In the genomic region with DNA sequence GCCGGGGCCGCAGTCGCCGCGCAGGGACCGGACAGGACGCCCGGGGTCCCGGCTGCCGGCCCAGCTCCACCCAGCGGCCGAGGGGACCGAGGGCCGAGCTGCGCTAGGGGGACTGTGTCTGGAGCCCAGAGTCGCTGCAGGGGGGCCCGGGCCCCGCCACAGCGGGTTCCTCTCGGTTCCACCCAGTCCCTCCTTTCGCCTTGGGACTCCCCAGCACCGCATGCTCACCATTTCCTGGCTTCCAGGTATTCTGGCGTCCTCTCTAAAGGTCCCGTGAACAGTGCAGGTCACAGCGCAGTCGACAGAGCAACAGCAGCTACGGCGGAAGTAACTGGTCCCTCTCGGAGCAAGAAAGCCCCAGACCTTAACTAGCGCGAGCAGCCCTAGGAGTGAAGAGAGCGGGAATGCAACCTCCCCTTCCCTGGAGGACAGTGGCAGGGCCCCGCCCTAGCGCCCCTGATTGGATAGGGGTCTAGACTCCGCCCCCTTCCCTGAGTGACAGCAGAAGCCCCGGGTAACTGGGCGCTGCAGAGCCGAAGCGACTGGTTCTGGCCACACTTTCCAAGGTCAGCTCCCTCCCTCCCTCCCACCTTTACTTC, we compare ENCODE assay signal across 8 cellular contexts. TPM values are rescaled to one million over a fixed set of nuclear protein-coding genes. Genes with fewer than 3 reads are reported as not detected.
A peak's percentile ranks its signal among the peaks of the same experiment; 100 is the strongest.
DNase-seq lines count a peak whose midpoint lies in the region; ATAC-seq and TF ChIP-seq lines count a peak whose summit lies in the region.

TSS of gene ZNF878 (minus strand) at position 391 of the 599 bp plus-strand sequence. CDS start at position 231, 160 bp downstream.

- ATAC-seq in GM21515 (IDR thresholded peaks at IDR 0.05; ENCODE audit: unreplicated experiment) = peak; percentile 90
- peak; percentile 100 for ATAC-seq in left cardiac atrium

- H3K4me1 ChIP-seq in adrenal gland (replicated peaks in 1 of 2) = peaks cover 0 to 13% of the 10 kb centered on the region in 2 donors
- peaks cover 3% of the 10 kb centered on the region for H3K4me1 ChIP-seq in ovary (ENCODE audit: insufficient read depth)
- peaks cover 11% of the 10 kb centered on the region for H3K4me1 ChIP-seq in vagina

- H3K27me3 ChIP-seq in adrenal gland (no peaks in the 10 kb centered on the region), ovary (no peaks in the 10 kb centered on the region), vagina (no peaks in the 10 kb centered on the region)

- peak within 1 kb of the TSS; percentile 89 to 97 (median 94) for H3K4me3 Mint-ChIP-seq in IgD-negative memory B cell

- TF ChIP-seq EP300 in ovary (IDR thresholded peaks at IDR 0.05) = no peak

- peak within 1 kb of the TSS in 1 of 3 donors; percentile 74 for H3K27ac Mint-ChIP-seq in IgD-negative memory B cell

- H3K9me3 ChIP-seq in adrenal gland (replicated peaks in 1 of 3) (no peaks in the 10 kb centered on the region), ovary (no peaks in the 10 kb centered on the region), vagina (no peaks in the 10 kb centered on the region)

- DNase-seq in DMS 273 treated with DMSO at 0.1 percent for 48 hours (lab: John Stamatoyannopoulos, UW) (peak; percentile 85), SHP77 (lab: John Stamatoyannopoulos, UW) (peak; percentile 95 to 96), adrenal gland (peak; percentile 90 to 96 (median 93)), left cardiac atrium (peak; percentile 93), ovary (peak; percentile 87 to 93 (median 90)), vagina (ENCODE audit: extremely low spot score in 2 of 2) (no peak)

- TF ChIP-seq POLR2A in adrenal gland (IDR thresholded peaks at IDR 0.05) (peak; percentile 51 to 94), ovary (IDR thresholded peaks at IDR 0.05) (peak; percentile 65), vagina (IDR thresholded peaks at IDR 0.05) (peak; percentile 72 to 82)

- H3K27ac ChIP-seq in adrenal gland (peak within 1 kb of the TSS in 4 of 5 donors; percentile 53 to 79 (median 70)), ovary (peak within 1 kb of the TSS in 1 of 2 donors; percentile 55), vagina (peak within 1 kb of the TSS; percentile 59)

- H3K4me1 Mint-ChIP-seq in IgD-negative memory B cell = peaks cover 5 to 15% (median 7%) of the 10 kb centered on the region in 3 donors

- H3K36me3 ChIP-seq in adrenal gland (replicated peaks in 1 of 2) (no peaks in the 10 kb centered on the region), ovary (no peaks in the 10 kb centered on the region), vagina (no peaks in the 10 kb centered on the region)

- H3K36me3 Mint-ChIP-seq in IgD-negative memory B cell = no peaks in the 10 kb centered on the region

- no peaks in the 10 kb centered on the region for H3K9me3 Mint-ChIP-seq in IgD-negative memory B cell

- peak within 1 kb of the TSS in 2 of 4 donors; percentile 41 to 70 for H3K4me3 ChIP-seq in adrenal gland
- peak within 1 kb of the TSS; percentile 49 for H3K4me3 ChIP-seq in ovary
- peak within 1 kb of the TSS; percentile 56 to 62 for H3K4me3 ChIP-seq in vagina

- H3K27me3 Mint-ChIP-seq in IgD-negative memory B cell = peaks cover 7% of the 10 kb centered on the region

- 0 to 4% (median 0%) methylated on average over 5 to 39 of the region's 39 CpGs for WGBS in adrenal gland, 4 donors
- WGBS in ovary, 3 donors = 0 to 1% (median 1%) methylated on average over 30 to 39 of the region's 39 CpGs

- TF ChIP-seq CTCF in adrenal gland (IDR thresholded peaks at IDR 0.05) (no peak), ovary (IDR thresholded peaks at IDR 0.05) (no peak), vagina (IDR thresholded peaks at IDR 0.05) (no peak)

- intact Hi-C loops in adrenal gland (cut with DNase I) (no loop called here), left cardiac atrium (cut with DNase I) (loop anchor here in 1 of 2 donors (5.0 kb wide), 1 partner anchor 90 kb away; no protein-coding TSS in a partner anchor), ovary (cut with DNase I) (no loop called here), vagina (cut with DNase I) (no loop called here)

RNA-seq across cellular contexts. Expression of gene ZNF878, which starts in this region (rescaled TPM):
- polyA plus RNA-seq in IgD-negative memory B cell (not detected), adrenal gland (under 1 TPM; 0.20 to 0.32 (median 0.24) TPM), ovary (under 1 TPM in 1 of 2 donors, not detected in 1; 0.08 TPM)
- total RNA-seq in adrenal gland (under 1 TPM in 7 of 8 donors, not detected in 1; 0.25 to 0.68 (median 0.28) TPM), left cardiac atrium (under 1 TPM; 0.29 to 0.73 TPM), ovary (under 1 TPM in 6 of 7 donors, not detected in 1; 0.17 to 0.62 (median 0.27) TPM), vagina (0.49 TPM)

Comparison
In these comparisons a context has a peak if more than half of its experiments do, and no peak if none do; other contexts are left out.
1. Peak in DNase-seq and H3K27ac ChIP-seq in adrenal gland; RNA of the gene not detected or under 1 TPM.
2. Peak in DNase-seq and ATAC-seq in left cardiac atrium; RNA of the gene not detected or under 1 TPM.
3. Peak in DNase-seq and H3K4me3 ChIP-seq in ovary; RNA of the gene not detected or under 1 TPM.
4. DNase-seq: peak in DMS 273 treated with DMSO at 0.1 percent for 48 hours (single experiment) and SHP77 (2 of 2); none in vagina (0 of 2).
5. Peak in every context shown above with its lines, with median percentiles within 50 percentile points of each other: POLR2A ChIP-seq.